In the genomic region with DNA sequence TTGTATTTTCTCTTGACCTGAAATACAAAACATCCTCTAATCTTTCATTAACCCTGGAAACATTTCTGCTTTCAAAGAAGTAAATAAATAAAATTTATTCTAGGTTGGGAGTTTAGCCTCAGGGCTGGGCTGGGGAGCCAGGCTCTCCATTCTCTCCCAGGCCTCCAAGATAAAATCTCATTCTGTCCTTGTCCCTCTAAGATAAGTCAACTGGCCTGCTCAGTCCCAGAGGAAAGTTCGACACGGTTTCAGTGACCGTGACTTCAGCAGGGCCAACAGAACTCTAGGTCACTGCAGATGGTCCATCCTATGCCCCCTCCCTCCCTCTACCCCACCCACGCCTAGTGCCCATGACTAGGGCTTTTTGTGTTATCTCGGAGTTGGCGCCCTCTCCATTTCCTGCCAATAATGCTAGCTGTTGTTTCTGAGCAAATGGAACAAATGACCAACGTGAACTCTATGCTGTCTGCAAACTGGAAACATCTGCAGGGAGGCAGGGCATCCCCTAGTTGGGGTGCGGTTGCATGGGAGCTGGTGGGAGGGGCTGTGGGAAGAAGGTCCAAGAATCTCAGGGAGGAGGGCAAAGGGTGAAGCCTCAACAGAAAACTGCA, we compare ENCODE assay signal across 16 cellular contexts. TPM values are rescaled to one million over a fixed set of nuclear protein-coding genes. Genes with fewer than 3 reads are reported as not detected.
DNase-seq lines count a peak whose midpoint lies in the region; ATAC-seq, FAIRE-seq and TF ChIP-seq lines count a peak whose summit lies in the region.
"Had no signal": no experiment of that assay in that cellular context is flagged by ENCODE, and none has a peak within 500 bp of the region (broad histone marks: within the 10 kb centered on the region; RNA-seq: fewer than 3 reads in every experiment).

No MANE protein-coding gene starts in this region.

- H3K79me2 ChIP-seq in K562 (ENCODE audit: control insufficient read depth, insufficient read depth, low read length) = no peaks in the 10 kb centered on the region

- H3K9ac ChIP-seq in K562 (ENCODE audit: insufficient read depth in 1 of 2, low read depth in 2 of 2, low read length in 2 of 2) (no peak overlapping the region), kidney (ENCODE audit: low read length in 2 of 2) (no peak overlapping the region)

- no peak for ATAC-seq in left cardiac atrium
- ATAC-seq in Right ventricle myocardium inferior = no peak
- no peak for ATAC-seq in K562
- ATAC-seq in GM21423 (IDR thresholded peaks at IDR 0.05; ENCODE audit: unreplicated experiment) = no peak
- ATAC-seq: GM12878, PC-3 had no signal

- intact Hi-C loops in left cardiac atrium (cut with DNase I) (loop anchor here in 1 of 2 donors (5.0 to 10.0 kb wide), 2 partner anchors 79 to 111 kb away; no protein-coding TSS in a partner anchor), Right ventricle myocardium inferior (cut with DNase I) (loop anchor here (5.0 to 10.0 kb wide), 2 partner anchors 44 to 111 kb away; no protein-coding TSS in a partner anchor), K562 (cut with micrococcal nuclease) (no loop called here), kidney (cut with DNase I) (loop anchor here (10.0 kb wide), 2 partner anchors 131 to 241 kb away; a partner anchor contains a TSS), testis (cut with DNase I; ENCODE audit: low total_unique reads) (no loop called here)

- peaks cover 3% of the 10 kb centered on the region for H3K9me1 ChIP-seq in K562 (ENCODE audit: control insufficient read depth, insufficient read depth, low read length)

- H3K27me3 ChIP-seq in K562 (ENCODE audit: control insufficient read depth in 2 of 2, insufficient read depth in 2 of 2, low read length in 2 of 2) (0 out of 5 replicates have a peak, but pooled peaks cover 0 to 2% of the 10 kb centered on the region in 2 experiments), testis (no peaks in the 10 kb centered on the region)

- DNase-seq in left cardiac atrium (peak; percentile 48), Right ventricle myocardium inferior (ENCODE audit: missing footprints) (no peak), K562 (ENCODE audit: extremely low read depth in 1 of 4, low spot score in 3 of 4) (no peak), kidney (peak; percentile 56), testis (peak; percentile 34)
- DNase-seq in activated CD4-positive, CD25-positive, alpha-beta regulatory T cell (lab: John Stamatoyannopoulos, UW) = no peak
- DNase-seq in activated T-cell treated with anti-CD3 and anti-CD28 coated beads, Interleukin-2, amount 50 U/mL, for 1 hour = no peak
- DNase-seq: activated naive CD4-positive, alpha-beta T cell treated with anti-CD3 and anti-CD28 coated beads, Interleukin-2, amount 50 U/mL, for 16 hours; DMS79; PC-3 had no signal

- H3K4me3 ChIP-seq in K562 = no peak overlapping the region
- no peak overlapping the region for H3K4me3 ChIP-seq in kidney (ENCODE audit: low read length in 2 of 2)
- no peak overlapping the region for H3K4me3 ChIP-seq in testis
- H3K4me3 ChIP-seq: GM12878 had no signal

- FAIRE-seq in K562 (lab: Jason Lieb, UNC) (no peak), kidney (lab: Jason Lieb, UNC) (no peak)
- FAIRE-seq: GM12878 had no signal

- POLR2A ChIA-PET in K562 (lab: Yijun Ruan, JAX) = interaction anchor here (0.6 to 1.0 kb wide), 5 partner anchors 10 to 237 kb away, joined by 3 to 4 read pairs (median 3); a partner anchor contains a TSS

- WGBS in K562 (ENCODE audit: insufficient coverage, low coverage, missing lambda C conversion rate) = 11% methylated on average over 8 of the region's 8 CpGs
- WGBS in testis, 2 donors = 76 to 81% methylated on average over 8 of the region's 8 CpGs

- CTCF ChIA-PET in K562 (lab: Yijun Ruan, JAX; ENCODE audit: low intra/inter-chr PET ratio) = no interaction called here

- TF ChIP-seq RAD21 in K562 (CRISPR knock-in tag; conservative IDR thresholded peaks at IDR 0.05 in 1 of 2, IDR thresholded peaks at IDR 0.05 in 1 of 2) = no peak

- TF ChIP-seq POLR2A in K562 (conservative IDR thresholded peaks at IDR 0.05) (no peak), testis (IDR thresholded peaks at IDR 0.05) (no peak)

- H3K4me2 ChIP-seq in K562 (ENCODE audit: insufficient read depth, low read length) = no peak overlapping the region; the same call in 1 of the 2 replicates

- in situ Hi-C loops in K562 (cut with MboI) = no loop called here

- H3K27ac ChIP-seq in K562 (ENCODE audit: extremely low read depth, low read depth, low read length) (no peak overlapping the region), kidney (ENCODE audit: low read depth in 2 of 2, low read length in 2 of 2) (no peak overlapping the region), testis (no peak overlapping the region)

- H3K4me1 ChIP-seq in K562 (replicated peaks in 1 of 2; ENCODE audit: control insufficient read depth in 2 of 2, insufficient read depth in 2 of 2, low read length in 2 of 2) (peaks cover 15 to 26% of the 10 kb centered on the region in 2 experiments), kidney (ENCODE audit: control insufficient read depth in 1 of 2, insufficient read depth in 1 of 2, low read depth in 1 of 2, low read length in 2 of 2) (peaks cover 8 to 13% of the 10 kb centered on the region in 2 donors), testis (peaks cover 34% of the 10 kb centered on the region)

- H3K36me3 ChIP-seq in K562 (ENCODE audit: control insufficient read depth, insufficient read depth, low read length) (no peaks in the 10 kb centered on the region), kidney (ENCODE audit: control insufficient read depth in 1 of 2, insufficient read depth in 2 of 2, low read length in 2 of 2) (no peaks in the 10 kb centered on the region), testis (ENCODE audit: low read depth, missing control alignments) (no peaks in the 10 kb centered on the region)

- TF ChIP-seq CTCF in K562 (IDR thresholded peaks at IDR 0.05 in 2 of 3, conservative IDR thresholded peaks at IDR 0.05 in 1 of 3; ENCODE audit: insufficient read depth in 2 of 3, low read depth in 1 of 3, low read length in 3 of 3) (no peak), kidney (IDR thresholded peaks at IDR 0.05; ENCODE audit: borderline replicate concordance, extremely low read depth, insufficient read depth) (no peak), testis (IDR thresholded peaks at IDR 0.05) (no peak)

- H3K9me3 ChIP-seq in K562 (replicated peaks; ENCODE audit: control insufficient read depth, insufficient read depth, low read depth, low read length) = no peaks in the 10 kb centered on the region
- no peaks in the 10 kb centered on the region for H3K9me3 ChIP-seq in kidney (ENCODE audit: control insufficient read depth in 1 of 2, low read length in 2 of 2)
- H3K9me3 ChIP-seq in testis = no peaks in the 10 kb centered on the region

- no TSS peak for BruUV-seq in K562 (replicated peaks; lab: Mats Ljungman, UMichigan)

- H4K20me1 ChIP-seq in K562 (replicated peaks; ENCODE audit: control insufficient read depth, insufficient read depth, low read length) = no peaks in the 10 kb centered on the region

- TF ChIP-seq EP300 in K562 (IDR thresholded peaks at IDR 0.05; ENCODE audit: low read length) = no peak

- H2AFZ ChIP-seq in K562 (ENCODE audit: low read depth, low read length) = no peak overlapping the region

RNA-seq across cellular contexts. Expression of a gene that starts 10.1 kb away (rescaled TPM):
- total RNA-seq in left cardiac atrium (1 to 10 TPM; 5.5 to 6.6 TPM), Right ventricle myocardium inferior (3.8 TPM), K562 (2014; rRNA removed) (0.08 TPM in 1 of 2 replicates, not detected in the other), K562 (2014; rRNA removed; fragmentation: Illumina TruSeq; extraction: Trizol) (0.26 TPM in 1 of 2 replicates, not detected in the other), K562 (2015; rRNA removed; fragmentation: Illumina TruSeq; extraction: Trizol) (0.19 and 0.33 TPM in 2 replicates), K562 (2021) (not detected in 2 replicates), kidney (10.8 TPM), testis (1 to 10 TPM; 2.8 to 3.8 TPM)
- total RNA-seq in K562 (2011; cell fraction: chromatin; rRNA removed; ENCODE audit: low replicate concordance) = not detected in 2 replicates
- not detected in 2 replicates for total RNA-seq in K562 (2011; cell fraction: nucleolus; rRNA removed)
- not detected in 2 replicates for total RNA-seq in K562 (2011; cell fraction: nucleoplasm; rRNA removed)
- polyA plus RNA-seq in K562 (2011; rRNA removed) (0.13 and 0.19 TPM in 2 replicates), K562 (2014; fragmentation: Illumina TruSeq; extraction: Trizol) (0.12 TPM in 2 replicates), K562 (2014; fragmentation: Nextera tagmentation; extraction: Ambion mirVana) (under 1 TPM; 0.20 to 0.35 TPM), K562 (2014; rRNA removed) (0.09 TPM in 1 of 2 replicates, not detected in the other), kidney (ENCODE audit: insufficient read depth, low read depth, low replicate concordance) (3.1 TPM), testis (ENCODE audit: insufficient read depth, low read depth, low replicate concordance) (2.5 TPM)
- polyA plus RNA-seq in K562 (2011; cell fraction: cytosol; rRNA removed) = 0.04 and 0.09 TPM in 2 replicates
- 0.18 TPM in 1 of 2 replicates, not detected in the other for polyA plus RNA-seq in K562 (2011; cell fraction: nucleus; rRNA removed)
- 0.43 and 0.48 TPM in 2 replicates for polyA plus RNA-seq in K562 (2012)
- polyA minus RNA-seq in K562 (2011; rRNA and poly(A)+ RNA removed) = 0.35 TPM in 1 of 2 replicates, not detected in the other
- not detected in 2 replicates for polyA minus RNA-seq in K562 (2011; cell fraction: cytosol; rRNA and poly(A)+ RNA removed)
- not detected in 2 replicates for polyA minus RNA-seq in K562 (2011; cell fraction: nucleus; rRNA and poly(A)+ RNA removed)
- total RNA-seq: MCF 10A; PC-3; T-helper 1 cell treated with Interleukin-12 subunit alpha and Interleukin-12 subunit beta and Interleukin-4 antibody, amounts not matched to agents 30 ng/mL and 1 ng/mL, for 36 hours had no signal
- polyA plus RNA-seq: AG04450, neural cell had no signal

RNA-seq across cellular contexts. Expression of a gene that starts 10.1 kb away (rescaled TPM):
- total RNA-seq in left cardiac atrium = 1 to 10 TPM; 2.0 to 4.0 TPM
- 1.7 TPM for total RNA-seq in Right ventricle myocardium inferior
- total RNA-seq in K562 (2011; cell fraction: chromatin; rRNA removed; ENCODE audit: low replicate concordance) = not detected in 2 replicates
- total RNA-seq in K562 (2011; cell fraction: nucleolus; rRNA removed) = not detected in 2 replicates
- not detected in 2 replicates for total RNA-seq in K562 (2011; cell fraction: nucleoplasm; rRNA removed)
- not detected in 2 replicates for total RNA-seq in K562 (2014; rRNA removed)
- not detected in 2 replicates for total RNA-seq in K562 (2014; rRNA removed; fragmentation: Illumina TruSeq; extraction: Trizol)
- 0.11 TPM in 1 of 2 replicates, not detected in the other for total RNA-seq in K562 (2015; rRNA removed; fragmentation: Illumina TruSeq; extraction: Trizol)
- 0.13 TPM in 1 of 2 replicates, not detected in the other for total RNA-seq in K562 (2021)
- not detected in 2 replicates for polyA plus RNA-seq in K562 (2011; rRNA removed)
- polyA plus RNA-seq in K562 (2011; cell fraction: cytosol; rRNA removed) = not detected in 2 replicates
- not detected in 2 replicates for polyA plus RNA-seq in K562 (2011; cell fraction: nucleus; rRNA removed)
- polyA plus RNA-seq in K562 (2012) = not detected in 2 replicates
- polyA plus RNA-seq in K562 (2014; fragmentation: Illumina TruSeq; extraction: Trizol) = not detected in 2 replicates
- under 1 TPM in 1 of 2 experiments, not detected in 1; 0.11 TPM for polyA plus RNA-seq in K562 (2014; fragmentation: Nextera tagmentation; extraction: Ambion mirVana)
- polyA plus RNA-seq in K562 (2014; rRNA removed) = not detected in 2 replicates
- not detected in 2 replicates for polyA minus RNA-seq in K562 (2011; rRNA and poly(A)+ RNA removed)
- not detected in 2 replicates for polyA minus RNA-seq in K562 (2011; cell fraction: cytosol; rRNA and poly(A)+ RNA removed)
- not detected in 2 replicates for polyA minus RNA-seq in K562 (2011; cell fraction: nucleus; rRNA and poly(A)+ RNA removed)
- 3.0 TPM for total RNA-seq in kidney
- 0.43 TPM for polyA plus RNA-seq in kidney (ENCODE audit: insufficient read depth, low read depth, low replicate concordance)
- 10 to 100 TPM; 27.6 to 63.6 TPM for total RNA-seq in testis
- 148 TPM for polyA plus RNA-seq in testis (ENCODE audit: insufficient read depth, low read depth, low replicate concordance)
- total RNA-seq: MCF 10A, PC-3 had no signal
- polyA plus RNA-seq: AG04450, GM12878, neural cell had no signal

RNA-seq across cellular contexts. Expression of a gene that starts 39.7 kb away (rescaled TPM):
- total RNA-seq in left cardiac atrium (10 to 100 TPM; 17.2 to 22.5 TPM), Right ventricle myocardium inferior (9.5 TPM), K562 (2014; rRNA removed) (0.45 and 0.65 TPM in 2 replicates), K562 (2014; rRNA removed; fragmentation: Illumina TruSeq; extraction: Trizol) (0.99 and 1.1 TPM in 2 replicates), K562 (2015; rRNA removed; fragmentation: Illumina TruSeq; extraction: Trizol) (0.90 and 1.3 TPM in 2 replicates), K562 (2021) (0.72 and 1.2 TPM in 2 replicates), kidney (31.5 TPM), testis (1 to 10 TPM; 5.4 to 6.9 TPM)
- total RNA-seq in K562 (2011; cell fraction: chromatin; rRNA removed; ENCODE audit: low replicate concordance) = 2.9 and 9.0 TPM in 2 replicates
- 1.2 and 3.2 TPM in 2 replicates for total RNA-seq in K562 (2011; cell fraction: nucleolus; rRNA removed)
- total RNA-seq in K562 (2011; cell fraction: nucleoplasm; rRNA removed) = 4.1 and 4.7 TPM in 2 replicates
- polyA plus RNA-seq in K562 (2011; rRNA removed) (2.7 and 4.2 TPM in 2 replicates), K562 (2014; fragmentation: Illumina TruSeq; extraction: Trizol) (1.7 and 1.9 TPM in 2 replicates), K562 (2014; fragmentation: Nextera tagmentation; extraction: Ambion mirVana) (under 1 TPM; 0.48 to 0.76 TPM), K562 (2014; rRNA removed) (1.3 and 1.8 TPM in 2 replicates), kidney (ENCODE audit: insufficient read depth, low read depth, low replicate concordance) (8.9 TPM), testis (ENCODE audit: insufficient read depth, low read depth, low replicate concordance) (15.4 TPM)
- polyA plus RNA-seq in K562 (2011; cell fraction: cytosol; rRNA removed) = 0.91 and 2.6 TPM in 2 replicates
- 14.7 and 27.0 TPM in 2 replicates for polyA plus RNA-seq in K562 (2011; cell fraction: nucleus; rRNA removed)
- 0.95 and 2.6 TPM in 2 replicates for polyA plus RNA-seq in K562 (2012)
- polyA minus RNA-seq in K562 (2011; rRNA and poly(A)+ RNA removed) = 1.2 and 3.8 TPM in 2 replicates
- 1.0 TPM in 1 of 2 replicates, not detected in the other for polyA minus RNA-seq in K562 (2011; cell fraction: cytosol; rRNA and poly(A)+ RNA removed)
- polyA minus RNA-seq in K562 (2011; cell fraction: nucleus; rRNA and poly(A)+ RNA removed) = 2.3 and 4.9 TPM in 2 replicates

Comparison
In these comparisons a context has a peak if more than half of its experiments do, and no peak if none do; other contexts are left out.
1. DNase-seq: peak in left cardiac atrium (single experiment), kidney (single experiment) and testis (single experiment); none in Right ventricle myocardium inferior (single experiment), K562 (0 of 4), activated CD4-positive, CD25-positive, alpha-beta regulatory T cell (0 of 4) and activated T-cell treated with anti-CD3 and anti-CD28 coated beads, Interleukin-2, amount 50 U/mL, for 1 hour (single experiment).
2. intact Hi-C loops: an anchor here in Right ventricle myocardium inferior (5.0 to 10.0 kb wide) and kidney (10.0 kb wide); none called in K562 and testis.